31 cellular contexts compared by ENCODE assay signal in the genomic region with DNA sequence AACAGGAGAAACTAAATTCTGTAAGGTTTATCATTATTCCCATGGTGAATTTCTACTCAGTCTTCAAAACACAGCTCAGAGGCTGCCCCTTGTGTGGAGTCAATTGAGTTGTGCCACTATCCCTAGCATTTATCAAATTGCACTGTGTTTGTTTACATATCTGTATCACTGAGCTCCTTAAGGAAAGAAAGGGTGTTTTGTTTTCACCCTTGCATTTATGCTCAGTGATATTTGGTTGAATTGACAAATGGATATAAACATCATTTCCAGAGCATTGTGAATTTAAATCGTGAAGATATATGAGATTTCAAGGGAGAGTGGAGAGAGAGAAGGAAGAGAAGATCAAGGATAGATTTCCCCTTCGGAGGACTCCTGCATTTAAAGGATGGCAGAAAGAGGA. TPM values are rescaled to one million over a fixed set of nuclear protein-coding genes. Genes with fewer than 3 reads are reported as not detected.
"Had no signal": no experiment of that assay in that cellular context is flagged by ENCODE, and none has a peak within 500 bp of the region (broad histone marks: within the 10 kb centered on the region; RNA-seq: fewer than 3 reads in every experiment).

No MANE protein-coding gene starts in this region.

- DNase-seq: activated CD4-positive, alpha-beta T cell treated with anti-CD3 and anti-CD28 coated beads for 36 hours; activated CD4-positive, alpha-beta T cell treated with anti-CD3 and anti-CD28 coated beads, Interleukin-2, amount 10 ng/mL, durations not matched to agents 7 days and 5 days; activated CD4-positive, alpha-beta T cell treated with anti-CD3 and anti-CD28 coated beads, Interleukin-2, amount 50 U/mL, for 48 hours; activated CD8-positive, alpha-beta T cell treated with anti-CD3 and anti-CD28 coated beads, Interleukin-2, amount 10 ng/mL, durations not matched to agents 7 days and 5 days; activated gamma-delta T cell; activated naive CD4-positive, alpha-beta T cell treated with Interleukin-2 at 50 U/mL for 16 hours; activated naive CD8-positive, alpha-beta T cell treated with anti-CD3 and anti-CD28 coated beads, Interleukin-2, amount 10 ng/mL, durations not matched to agents 7 days and 5 days; activated T-cell treated with anti-CD3 and anti-CD28 coated beads, Interleukin-2, amount 50 U/mL, for 24 hours; amygdala; Kasumi-1; MG63; NCI-H1048; NCI-H1105 treated with DMSO at 0.1 percent for 48 hours; NCI-H1436; NCI-H1694; NCI-H1930; NCI-H2171 treated with DMSO at 0.1 percent for 48 hours; NCI-H2227 treated with DMSO at 0.1 percent for 48 hours; NCI-H446; NCI-H510A treated with DMSO at 0.1 percent for 48 hours; NCI-H526 treated with DMSO at 0.1 percent for 48 hours; SHP77; SJCRH30; SK-N-SH had no signal

- H3K27ac Mint-ChIP-seq: activated CD4-positive, alpha-beta T cell treated with anti-CD3 and anti-CD28 coated beads for 36 hours; activated CD4-positive, alpha-beta T cell treated with anti-CD3 and anti-CD28 coated beads, Interleukin-2, amount 10 ng/mL, durations not matched to agents 7 days and 5 days; activated CD8-positive, alpha-beta T cell treated with anti-CD3 and anti-CD28 coated beads, Interleukin-2, amount 10 ng/mL, durations not matched to agents 7 days and 5 days; activated naive CD4-positive, alpha-beta T cell treated with anti-CD3 and anti-CD28 coated beads, Interleukin-2, amount 50 U/mL, for 24 hours; activated naive CD8-positive, alpha-beta T cell treated with anti-CD3 and anti-CD28 coated beads, Interleukin-2, amount 10 ng/mL, durations not matched to agents 7 days and 5 days; activated T-cell treated with anti-CD3 and anti-CD28 coated beads, Interleukin-2, amount 50 U/mL, for 24 hours; activated T-helper 2 cell treated with anti-CD3 and anti-CD28 coated beads, Interferon-gamma antibody, Interleukin-2, Interleukin-4, amounts not matched to agents 10 μg/mL and 5 μg/mL and 100 μg/mL, durations not matched to agents 14 hours and 24 hours and 36 hours; T-helper 1 cell treated with Interleukin-12 subunit alpha and Interleukin-12 subunit beta and Interleukin-4 antibody, amounts not matched to agents 30 μg/mL and 1 μg/mL, for 36 hours; T-helper 2 cell treated with Interferon-gamma antibody and Interleukin-4, amounts not matched to agents 5 μg/mL and 100 μg/mL, for 36 hours; WTC11 had no signal

- ATAC-seq: activated CD4-positive, alpha-beta T cell treated with anti-CD3 and anti-CD28 coated beads for 36 hours; activated CD4-positive, CD25-positive, alpha-beta regulatory T cell treated with anti-CD3 and anti-CD28 coated beads, Interleukin-2, amount 50 U/mL, for 24 hours; activated CD8-positive, alpha-beta T cell treated with anti-CD3 and anti-CD28 coated beads, Interleukin-2, amount 10 ng/mL, durations not matched to agents 7 days and 5 days; Panc1; WTC11 had no signal

- H3K9me3 Mint-ChIP-seq: activated CD4-positive, alpha-beta T cell treated with anti-CD3 and anti-CD28 coated beads, Interleukin-2, amount 10 ng/mL, durations not matched to agents 7 days and 5 days; activated naive CD4-positive, alpha-beta T cell treated with anti-CD3 and anti-CD28 coated beads, Interleukin-2, amount 50 U/mL, for 24 hours; activated naive CD8-positive, alpha-beta T cell treated with anti-CD3 and anti-CD28 coated beads, Interleukin-2, amount 10 ng/mL, durations not matched to agents 7 days and 5 days; activated T-cell treated with anti-CD3 and anti-CD28 coated beads, Interleukin-2, amount 50 U/mL, for 24 hours; activated T-helper 2 cell treated with anti-CD3 and anti-CD28 coated beads, Interferon-gamma antibody, Interleukin-2, Interleukin-4, amounts not matched to agents 10 μg/mL and 5 μg/mL and 100 μg/mL, durations not matched to agents 14 hours and 24 hours and 36 hours; T-helper 1 cell treated with Interleukin-12 subunit alpha and Interleukin-12 subunit beta and Interleukin-4 antibody, amounts not matched to agents 30 μg/mL and 1 μg/mL, for 36 hours; T-helper 2 cell treated with Interferon-gamma antibody and Interleukin-4, amounts not matched to agents 5 μg/mL and 100 μg/mL, for 36 hours; WTC11 had no signal

- H3K36me3 Mint-ChIP-seq: activated naive CD4-positive, alpha-beta T cell treated with anti-CD3 and anti-CD28 coated beads, Interleukin-2, amount 50 U/mL, for 24 hours; activated naive CD8-positive, alpha-beta T cell treated with anti-CD3 and anti-CD28 coated beads, Interleukin-2, amount 10 ng/mL, durations not matched to agents 7 days and 5 days; WTC11 had no signal

- H3K4me1 Mint-ChIP-seq: activated CD4-positive, alpha-beta T cell treated with anti-CD3 and anti-CD28 coated beads for 36 hours; activated CD4-positive, alpha-beta T cell treated with anti-CD3 and anti-CD28 coated beads, Interleukin-2, amount 10 ng/mL, durations not matched to agents 7 days and 5 days; activated naive CD4-positive, alpha-beta T cell treated with anti-CD3 and anti-CD28 coated beads, Interleukin-2, amount 50 U/mL, for 24 hours; activated naive CD8-positive, alpha-beta T cell treated with anti-CD3 and anti-CD28 coated beads, Interleukin-2, amount 10 ng/mL, durations not matched to agents 7 days and 5 days had no signal

- H3K4me3 Mint-ChIP-seq: activated CD4-positive, alpha-beta T cell treated with anti-CD3 and anti-CD28 coated beads for 36 hours; activated CD4-positive, alpha-beta T cell treated with anti-CD3 and anti-CD28 coated beads, Interleukin-2, amount 10 ng/mL, durations not matched to agents 7 days and 5 days; activated CD8-positive, alpha-beta T cell treated with anti-CD3 and anti-CD28 coated beads, Interleukin-2, amount 10 ng/mL, durations not matched to agents 7 days and 5 days; activated naive CD4-positive, alpha-beta T cell treated with anti-CD3 and anti-CD28 coated beads, Interleukin-2, amount 50 U/mL, for 24 hours; activated naive CD8-positive, alpha-beta T cell treated with anti-CD3 and anti-CD28 coated beads, Interleukin-2, amount 10 ng/mL, durations not matched to agents 7 days and 5 days; activated T-cell treated with anti-CD3 and anti-CD28 coated beads, Interleukin-2, amount 50 U/mL, for 24 hours; T-helper 1 cell treated with Interleukin-12 subunit alpha and Interleukin-12 subunit beta and Interleukin-4 antibody, amounts not matched to agents 30 μg/mL and 1 μg/mL, for 36 hours; T-helper 2 cell treated with Interferon-gamma antibody and Interleukin-4, amounts not matched to agents 5 μg/mL and 100 μg/mL, for 36 hours; WTC11 had no signal

RNA-seq across cellular contexts. Expression of a gene that starts 55.1 kb away (rescaled TPM):
- total RNA-seq: activated CD4-positive, alpha-beta T cell treated with anti-CD3 and anti-CD28 coated beads for 36 hours; activated naive CD8-positive, alpha-beta T cell treated with anti-CD3 and anti-CD28 coated beads, Interleukin-2, amount 10 ng/mL, durations not matched to agents 7 days and 5 days; activated T-helper 2 cell treated with anti-CD3 and anti-CD28 coated beads, Interferon-gamma antibody, Interleukin-2, Interleukin-4, amounts not matched to agents 10 μg/mL and 5 μg/mL and 100 μg/mL, durations not matched to agents 14 hours and 24 hours and 36 hours had no signal
